In genomic region chr11:67270256-67271211, GRCh38 we compare ENCODE assay signal across 8 cellular contexts. TPM values are rescaled to one million over a fixed set of nuclear protein-coding genes. Genes with fewer than 3 reads are reported as not detected.
A peak's percentile ranks its signal among the peaks of the same experiment; 100 is the strongest.
DNase-seq lines count a peak whose midpoint lies in the region; ATAC-seq and TF ChIP-seq lines count a peak whose summit lies in the region.

No MANE protein-coding gene starts in this region.

- peak overlapping the region; percentile 98 for H3K27ac ChIP-seq in OCI-LY7 (ENCODE audit: low read depth, low read length, poor library complexity, severe bottlenecking)
- peak overlapping the region in 58 of 59 donors; percentile 39 to 95 (median 84) for H3K27ac ChIP-seq in dorsolateral prefrontal cortex
- H3K27ac ChIP-seq in mesodermal cell (ENCODE audit: low read depth, low read length, severe bottlenecking) = peak overlapping the region; percentile 79
- peak overlapping the region in 1 of 2 donors; percentile 23 for H3K27ac ChIP-seq in aorta (ENCODE audit: low read depth in 1 of 2, low read length in 2 of 2)
- no peak overlapping the region for H3K27ac ChIP-seq in WERI-Rb-1

- CTCF ChIA-PET in OCI-LY7 (lab: Charles Lee; ENCODE audit: unreplicated experiment) = interaction anchor here (0.6 to 0.7 kb wide), 2 partner anchors 76 to 105 kb away, joined by 3 to 4 read pairs; no protein-coding TSS in a partner anchor

- peaks cover 7% of the 10 kb centered on the region; the same call in 1 of the 2 replicates for H4K20me1 ChIP-seq in OCI-LY7 (ENCODE audit: insufficient read depth, low read length)

- BruUV-seq in OCI-LY7 (replicated peaks; lab: Mats Ljungman, UMichigan) = TSS peak; percentile 11

- H3K27me3 ChIP-seq in dorsolateral prefrontal cortex = no peaks in the 10 kb centered on the region
- no peaks in the 10 kb centered on the region for H3K27me3 ChIP-seq in aorta (ENCODE audit: control insufficient read depth in 1 of 2, insufficient read depth in 2 of 2, low read length in 1 of 2)
- no peaks in the 10 kb centered on the region for H3K27me3 ChIP-seq in WERI-Rb-1 (ENCODE audit: insufficient read depth, low read depth, severe bottlenecking)

- intact Hi-C loops in OCI-LY7 (cut with micrococcal nuclease; ENCODE audit: unreplicated experiment) = no loop called here
- intact Hi-C loops in dorsolateral prefrontal cortex (cut with DNase I) = no loop called here
- intact Hi-C loops in aorta (cut with DNase I) = no loop called here

- no peaks in the 10 kb centered on the region for H3K9me2 ChIP-seq in OCI-LY7 (ENCODE audit: insufficient read depth, low read length)

- 35 to 38% methylated on average over 18 to 24 of the region's 28 CpGs for WGBS in mesodermal cell (ENCODE audit: insufficient coverage in 2 of 2), 2 experiments
- 58% methylated on average over 28 of the region's 28 CpGs for WGBS in aorta, 2 donors

- POLR2A ChIA-PET in OCI-LY7 (lab: Charles Lee) = interaction anchor here (0.6 to 1.6 kb wide), 3 partner anchors 18 to 191 kb away, joined by 3 to 5 read pairs (median 3); no protein-coding TSS in a partner anchor

- peak overlapping the region; percentile 87 for H3K4me3 ChIP-seq in OCI-LY7 (ENCODE audit: low read depth, low read length, poor library complexity, severe bottlenecking)
- peak overlapping the region in 56 of 59 donors; percentile 3 to 98 (median 45) for H3K4me3 ChIP-seq in dorsolateral prefrontal cortex
- peak overlapping the region; percentile 16 for H3K4me3 ChIP-seq in mesodermal cell (ENCODE audit: extremely low read depth, insufficient read depth, low read length, poor library complexity, severe bottlenecking)
- no peak overlapping the region for H3K4me3 ChIP-seq in aorta (ENCODE audit: low read length in 2 of 2)
- H3K4me3 ChIP-seq in WERI-Rb-1 (ENCODE audit: low read depth, low read length) = no peak overlapping the region

- DNase-seq in GDM1 (lab: John Stamatoyannopoulos, UW) = peak; percentile 86
- peak; percentile 53 for DNase-seq in OCI-LY7 (ENCODE audit: low spot score)
- peak in 7 of 10 donors; percentile 4 to 56 (median 32) for DNase-seq in dorsolateral prefrontal cortex
- DNase-seq in aorta = peak; percentile 71 to 86
- DNase-seq in WERI-Rb-1 = no peak

- peaks cover 85% of the 10 kb centered on the region for H3K36me3 ChIP-seq in OCI-LY7 (ENCODE audit: insufficient read depth, low read length)
- peaks cover 24% of the 10 kb centered on the region for H3K36me3 ChIP-seq in mesodermal cell (ENCODE audit: control insufficient read depth, insufficient read depth, low read length)
- H3K36me3 ChIP-seq in aorta (ENCODE audit: control insufficient read depth in 1 of 2, insufficient read depth in 2 of 2, low read length in 1 of 2) = no peaks in the 10 kb centered on the region
- peaks cover 30% of the 10 kb centered on the region for H3K36me3 ChIP-seq in WERI-Rb-1

- H3K9me3 ChIP-seq in OCI-LY7 (ENCODE audit: low read length) (no peaks in the 10 kb centered on the region), mesodermal cell (ENCODE audit: control insufficient read depth, low read length) (no peaks in the 10 kb centered on the region), aorta (ENCODE audit: control insufficient read depth, low read length) (no peaks in the 10 kb centered on the region), WERI-Rb-1 (ENCODE audit: severe bottlenecking) (no peaks in the 10 kb centered on the region)

- H3K4me2 ChIP-seq in OCI-LY7 (ENCODE audit: low read length) = peak overlapping the region; percentile 97

- peaks cover 89% of the 10 kb centered on the region for H3K79me2 ChIP-seq in OCI-LY7 (ENCODE audit: insufficient read depth, low read depth, low read length)

- H3K4me1 ChIP-seq in OCI-LY7 (ENCODE audit: insufficient read depth, low read length, poor library complexity, severe bottlenecking) (peaks cover 86% of the 10 kb centered on the region), mesodermal cell (ENCODE audit: control insufficient read depth, insufficient read depth, low read length, poor library complexity, severe bottlenecking) (peaks cover 38% of the 10 kb centered on the region), aorta (ENCODE audit: control insufficient read depth in 1 of 2, insufficient read depth in 2 of 2, low read length in 2 of 2) (no peaks in the 10 kb centered on the region)

- ATAC-seq in aorta (ENCODE audit: low FRiP score) = no peak
- no peak for ATAC-seq in HG03469 (IDR thresholded peaks at IDR 0.05; ENCODE audit: unreplicated experiment)
- ATAC-seq in HG02678 (IDR thresholded peaks at IDR 0.05; ENCODE audit: unreplicated experiment) = no peak

- TF ChIP-seq CTCF in OCI-LY7 (conservative IDR thresholded peaks at IDR 0.05; ENCODE audit: low read length) = no peak
- no peak for TF ChIP-seq CTCF in dorsolateral prefrontal cortex (IDR thresholded peaks at IDR 0.05 in 54 of 56, conservative IDR thresholded peaks at IDR 0.05 in 2 of 56; ENCODE audit: low read depth in 1 of 56, partially characterized antibody in 56 of 56)
- no peak for TF ChIP-seq CTCF in WERI-Rb-1 (IDR thresholded peaks at IDR 0.05; ENCODE audit: low read depth, low read length)

- no peak overlapping the region for H2AFZ ChIP-seq in OCI-LY7 (ENCODE audit: low read length)

RNA-seq across cellular contexts. Expression of gene GRK2, which starts 4.3 kb away (rescaled TPM):
- total RNA-seq in OCI-LY7 (2014; rRNA removed; shearing (Covaris generic)) = 379 and 397 TPM in 2 replicates
- total RNA-seq in OCI-LY7 (2022) = 280 and 373 TPM in 2 replicates
- 100 to 1,000 TPM in 93 of 120 experiments, 10 to 100 TPM in 27; 63.9 to 144 (median 111) TPM for total RNA-seq in dorsolateral prefrontal cortex
- 46.3 TPM for polyA plus RNA-seq in mesodermal cell (2013, experiment 1 of 2)
- 36.4 TPM for polyA plus RNA-seq in mesodermal cell (2013, experiment 2 of 2)
- 10 to 100 TPM; 53.8 to 77.6 TPM for total RNA-seq in aorta
- polyA plus RNA-seq in aorta = 10 to 100 TPM; 29.3 to 53.6 TPM

RNA-seq across cellular contexts. Expression of gene ANKRD13D, which starts 18.6 kb away (rescaled TPM):
- 101 and 136 TPM in 2 replicates for total RNA-seq in OCI-LY7 (2014; rRNA removed; shearing (Covaris generic))
- total RNA-seq in OCI-LY7 (2022) (119 and 136 TPM in 2 replicates), dorsolateral prefrontal cortex (100 to 1,000 TPM in 5 of 120 experiments, 10 to 100 TPM in 115; 54.5 to 110 (median 77.3) TPM), aorta (10 to 100 TPM; 43.2 to 96.1 TPM)
- polyA plus RNA-seq in mesodermal cell (2013, experiment 1 of 2) = 31.7 TPM
- polyA plus RNA-seq in mesodermal cell (2013, experiment 2 of 2) = 24.3 TPM
- polyA plus RNA-seq in aorta = 100 to 1,000 TPM in 1 of 2 donors, 10 to 100 TPM in 1; 16.8 to 100 TPM

RNA-seq across cellular contexts. Expression of gene SSH3, which starts 32.8 kb away (rescaled TPM):
- 8.4 and 9.2 TPM in 2 replicates for total RNA-seq in OCI-LY7 (2014; rRNA removed; shearing (Covaris generic))
- total RNA-seq in OCI-LY7 (2022) (18.5 and 22.0 TPM in 2 replicates), dorsolateral prefrontal cortex (10 to 100 TPM; 15.0 to 46.9 (median 26.2) TPM), aorta (10 to 100 TPM; 27.3 to 37.0 TPM)
- 23.4 TPM for polyA plus RNA-seq in mesodermal cell (2013, experiment 1 of 2)
- polyA plus RNA-seq in mesodermal cell (2013, experiment 2 of 2) = 15.9 TPM
- polyA plus RNA-seq in aorta = 10 to 100 TPM; 13.3 to 24.1 TPM

Comparison
In these comparisons a context has a peak if more than half of its experiments do, and no peak if none do; other contexts are left out.
1. H3K4me3 ChIP-seq: peak in OCI-LY7 (single experiment), dorsolateral prefrontal cortex (56 of 59) and mesodermal cell (single experiment); none in aorta (0 of 2) and WERI-Rb-1 (single experiment).